In genomic region chr1:221101792-221102191, GRCh38 we compare ENCODE assay signal across 19 cellular contexts.
DNase-seq lines count a peak whose midpoint lies in the region; ATAC-seq and TF ChIP-seq lines count a peak whose summit lies in the region.
"Had no signal": no experiment of that assay in that cellular context is flagged by ENCODE, and none has a peak within 500 bp of the region (broad histone marks: within the 10 kb centered on the region; RNA-seq: fewer than 3 reads in every experiment).

No MANE protein-coding gene starts in this region.

- H3K36me3 Mint-ChIP-seq in activated naive CD4-positive, alpha-beta T cell treated with anti-CD3 and anti-CD28 coated beads, Interleukin-2, amount 10 ng/mL, durations not matched to agents 7 days and 5 days = no peaks in the 10 kb centered on the region
- no peaks in the 10 kb centered on the region for H3K36me3 Mint-ChIP-seq in activated T-cell treated with anti-CD3 and anti-CD28 coated beads, Interleukin-2, amount 50 U/mL, for 4 hours (ENCODE audit: insufficient read depth)
- H3K36me3 Mint-ChIP-seq: activated CD4-positive, alpha-beta memory T cell treated with anti-CD3 and anti-CD28 coated beads for 36 hours; activated naive CD8-positive, alpha-beta T cell treated with anti-CD3 and anti-CD28 coated beads, Interleukin-2, amount 10 ng/mL, durations not matched to agents 7 days and 5 days had no signal

- H3K4me3 Mint-ChIP-seq in activated naive CD4-positive, alpha-beta T cell treated with anti-CD3 and anti-CD28 coated beads, Interleukin-2, amount 10 ng/mL, durations not matched to agents 7 days and 5 days = no peak overlapping the region
- H3K4me3 Mint-ChIP-seq in activated T-cell treated with anti-CD3 and anti-CD28 coated beads, Interleukin-2, amount 50 U/mL, for 4 hours = no peak overlapping the region
- H3K4me3 Mint-ChIP-seq: activated CD4-positive, alpha-beta memory T cell treated with anti-CD3 and anti-CD28 coated beads for 36 hours; activated naive CD8-positive, alpha-beta T cell treated with anti-CD3 and anti-CD28 coated beads, Interleukin-2, amount 10 ng/mL, durations not matched to agents 7 days and 5 days; activated T-cell treated with anti-CD3 and anti-CD28 coated beads, Interleukin-2, amount 50 U/mL, for 72 hours; endodermal cell had no signal

- DNase-seq in AG10803 (ENCODE audit: low read depth) (peak; percentile 85), NCI-H226 (peak; percentile 30), fibroblast of mammary gland (ENCODE audit: low read depth) (peak; percentile 85), renal cortical epithelial cell (ENCODE audit: low read depth) (peak; percentile 81), midbrain (lab: John Stamatoyannopoulos, UW) (no peak), NCI-H524 (lab: John Stamatoyannopoulos, UW) (no peak)
- no peak for DNase-seq in activated naive CD4-positive, alpha-beta T cell treated with anti-CD3 and anti-CD28 coated beads, Interleukin-2, amount 10 ng/mL, durations not matched to agents 7 days and 5 days
- DNase-seq in activated T-cell treated with anti-CD3 and anti-CD28 coated beads, Interleukin-2, amount 50 U/mL, for 4 hours = no peak
- DNase-seq: activated CD4-positive, alpha-beta memory T cell treated with anti-CD3 and anti-CD28 coated beads for 36 hours; activated naive CD8-positive, alpha-beta T cell treated with anti-CD3 and anti-CD28 coated beads, Interleukin-2, amount 10 ng/mL, durations not matched to agents 7 days and 5 days; activated T-cell treated with anti-CD3 and anti-CD28 coated beads, Interleukin-2, amount 50 U/mL, for 72 hours; DMS 273 treated with DMSO at 0.1 percent for 48 hours; endodermal cell; mammary epithelial cell; NCI-H2081; NCI-H526; retina had no signal

- CTCF ChIA-PET in activated naive CD4-positive, alpha-beta T cell treated with anti-CD3 and anti-CD28 coated beads, Interleukin-2, amount 10 ng/mL, durations not matched to agents 7 days and 5 days (lab: Charles Lee) = no interaction called here

- peaks cover 8% of the 10 kb centered on the region for H3K9me3 Mint-ChIP-seq in activated naive CD4-positive, alpha-beta T cell treated with anti-CD3 and anti-CD28 coated beads, Interleukin-2, amount 10 ng/mL, durations not matched to agents 7 days and 5 days
- H3K9me3 Mint-ChIP-seq in activated T-cell treated with anti-CD3 and anti-CD28 coated beads, Interleukin-2, amount 50 U/mL, for 4 hours = peaks cover 3% of the 10 kb centered on the region
- H3K9me3 Mint-ChIP-seq: activated CD4-positive, alpha-beta memory T cell treated with anti-CD3 and anti-CD28 coated beads for 36 hours had no signal

- no peak overlapping the region for H3K27ac Mint-ChIP-seq in activated naive CD4-positive, alpha-beta T cell treated with anti-CD3 and anti-CD28 coated beads, Interleukin-2, amount 10 ng/mL, durations not matched to agents 7 days and 5 days
- H3K27ac Mint-ChIP-seq: activated CD4-positive, alpha-beta memory T cell treated with anti-CD3 and anti-CD28 coated beads for 36 hours; activated naive CD8-positive, alpha-beta T cell treated with anti-CD3 and anti-CD28 coated beads, Interleukin-2, amount 10 ng/mL, durations not matched to agents 7 days and 5 days; activated T-cell treated with anti-CD3 and anti-CD28 coated beads, Interleukin-2, amount 50 U/mL, for 72 hours; endodermal cell had no signal

- no peaks in the 10 kb centered on the region for H3K4me1 Mint-ChIP-seq in activated naive CD4-positive, alpha-beta T cell treated with anti-CD3 and anti-CD28 coated beads, Interleukin-2, amount 10 ng/mL, durations not matched to agents 7 days and 5 days
- peaks cover 2% of the 10 kb centered on the region for H3K4me1 Mint-ChIP-seq in activated T-cell treated with anti-CD3 and anti-CD28 coated beads, Interleukin-2, amount 50 U/mL, for 4 hours (ENCODE audit: low read depth)
- H3K4me1 Mint-ChIP-seq: activated naive CD8-positive, alpha-beta T cell treated with anti-CD3 and anti-CD28 coated beads, Interleukin-2, amount 10 ng/mL, durations not matched to agents 7 days and 5 days had no signal

- no peaks in the 10 kb centered on the region for H3K27me3 Mint-ChIP-seq in activated naive CD4-positive, alpha-beta T cell treated with anti-CD3 and anti-CD28 coated beads, Interleukin-2, amount 10 ng/mL, durations not matched to agents 7 days and 5 days
- H3K27me3 Mint-ChIP-seq in activated T-cell treated with anti-CD3 and anti-CD28 coated beads, Interleukin-2, amount 50 U/mL, for 4 hours (ENCODE audit: low read depth) = peaks cover 3% of the 10 kb centered on the region
- H3K27me3 Mint-ChIP-seq: activated naive CD8-positive, alpha-beta T cell treated with anti-CD3 and anti-CD28 coated beads, Interleukin-2, amount 10 ng/mL, durations not matched to agents 7 days and 5 days had no signal

- H3K4me3 ChIP-seq in AG10803 (ENCODE audit: low read length) (no peak overlapping the region), fibroblast of mammary gland (ENCODE audit: control insufficient read depth, low read depth, low read length) (no peak overlapping the region)
- H3K4me3 ChIP-seq: BLaER1 had no signal

- no peak for ATAC-seq in activated T-cell treated with anti-CD3 and anti-CD28 coated beads, Interleukin-2, amount 50 U/mL, for 4 hours
- ATAC-seq: activated T-cell treated with anti-CD3 and anti-CD28 coated beads, Interleukin-2, amount 50 U/mL, for 72 hours; HepG2 had no signal

- TF ChIP-seq CTCF in AG10803 (conservative IDR thresholded peaks at IDR 0.05; ENCODE audit: low read length) (no peak), fibroblast of mammary gland (conservative IDR thresholded peaks at IDR 0.05; ENCODE audit: control insufficient read depth, insufficient read depth, low read depth, low read length) (no peak)

Comparison
In these comparisons a context has a peak if more than half of its experiments do, and no peak if none do; other contexts are left out.
1. DNase-seq: peak in AG10803 (single experiment), NCI-H226 (single experiment), fibroblast of mammary gland (single experiment) and renal cortical epithelial cell (single experiment); none in activated naive CD4-positive, alpha-beta T cell treated with anti-CD3 and anti-CD28 coated beads, Interleukin-2, amount 10 ng/mL, durations not matched to agents 7 days and 5 days (single experiment), midbrain (single experiment), activated T-cell treated with anti-CD3 and anti-CD28 coated beads, Interleukin-2, amount 50 U/mL, for 4 hours (single experiment) and NCI-H524 (0 of 2).